1 cellular context compared by ENCODE assay signal in the genomic region with DNA sequence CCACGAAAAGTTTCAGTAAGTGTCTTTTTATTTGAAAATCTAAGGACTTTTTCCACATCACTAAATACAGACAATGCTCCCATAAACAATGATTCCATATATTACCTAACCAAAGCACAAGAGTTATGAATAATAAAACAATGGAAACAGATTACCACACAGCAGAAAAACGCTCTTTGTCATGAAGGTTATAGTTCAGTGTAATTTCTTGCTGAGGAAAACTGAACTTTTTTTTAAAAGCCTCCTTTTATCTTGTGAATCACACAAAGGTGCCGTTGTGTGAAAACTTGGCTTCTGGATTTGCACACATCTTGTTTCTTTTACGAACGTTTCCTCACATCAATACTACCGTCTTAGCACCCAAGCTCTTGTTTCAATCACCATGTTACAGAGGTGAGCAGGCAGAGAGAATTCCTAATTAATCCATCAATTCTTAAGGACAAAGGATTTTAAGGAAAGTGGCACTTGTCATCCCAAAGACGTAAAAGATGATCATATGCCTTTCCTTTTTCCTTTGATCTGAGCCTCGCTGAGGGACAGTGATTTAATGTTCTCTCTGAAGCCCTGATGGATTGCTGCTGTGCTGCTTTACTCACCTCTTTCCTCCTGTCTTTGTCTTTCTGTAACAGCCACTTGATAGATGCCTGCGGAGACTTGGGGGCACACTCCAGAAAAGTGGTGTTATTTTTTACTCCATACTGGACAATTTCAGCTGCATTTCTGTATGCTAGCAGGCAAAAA.
TF ChIP-seq lines count a peak whose summit lies in the region.

No MANE protein-coding gene starts in this region.

TF ChIP-seq in HEK293, 187 proteins besides CTCF, POLR2A, EP300 and RAD21 (continued from another document):
- TF ChIP-seq, protein P1, sequence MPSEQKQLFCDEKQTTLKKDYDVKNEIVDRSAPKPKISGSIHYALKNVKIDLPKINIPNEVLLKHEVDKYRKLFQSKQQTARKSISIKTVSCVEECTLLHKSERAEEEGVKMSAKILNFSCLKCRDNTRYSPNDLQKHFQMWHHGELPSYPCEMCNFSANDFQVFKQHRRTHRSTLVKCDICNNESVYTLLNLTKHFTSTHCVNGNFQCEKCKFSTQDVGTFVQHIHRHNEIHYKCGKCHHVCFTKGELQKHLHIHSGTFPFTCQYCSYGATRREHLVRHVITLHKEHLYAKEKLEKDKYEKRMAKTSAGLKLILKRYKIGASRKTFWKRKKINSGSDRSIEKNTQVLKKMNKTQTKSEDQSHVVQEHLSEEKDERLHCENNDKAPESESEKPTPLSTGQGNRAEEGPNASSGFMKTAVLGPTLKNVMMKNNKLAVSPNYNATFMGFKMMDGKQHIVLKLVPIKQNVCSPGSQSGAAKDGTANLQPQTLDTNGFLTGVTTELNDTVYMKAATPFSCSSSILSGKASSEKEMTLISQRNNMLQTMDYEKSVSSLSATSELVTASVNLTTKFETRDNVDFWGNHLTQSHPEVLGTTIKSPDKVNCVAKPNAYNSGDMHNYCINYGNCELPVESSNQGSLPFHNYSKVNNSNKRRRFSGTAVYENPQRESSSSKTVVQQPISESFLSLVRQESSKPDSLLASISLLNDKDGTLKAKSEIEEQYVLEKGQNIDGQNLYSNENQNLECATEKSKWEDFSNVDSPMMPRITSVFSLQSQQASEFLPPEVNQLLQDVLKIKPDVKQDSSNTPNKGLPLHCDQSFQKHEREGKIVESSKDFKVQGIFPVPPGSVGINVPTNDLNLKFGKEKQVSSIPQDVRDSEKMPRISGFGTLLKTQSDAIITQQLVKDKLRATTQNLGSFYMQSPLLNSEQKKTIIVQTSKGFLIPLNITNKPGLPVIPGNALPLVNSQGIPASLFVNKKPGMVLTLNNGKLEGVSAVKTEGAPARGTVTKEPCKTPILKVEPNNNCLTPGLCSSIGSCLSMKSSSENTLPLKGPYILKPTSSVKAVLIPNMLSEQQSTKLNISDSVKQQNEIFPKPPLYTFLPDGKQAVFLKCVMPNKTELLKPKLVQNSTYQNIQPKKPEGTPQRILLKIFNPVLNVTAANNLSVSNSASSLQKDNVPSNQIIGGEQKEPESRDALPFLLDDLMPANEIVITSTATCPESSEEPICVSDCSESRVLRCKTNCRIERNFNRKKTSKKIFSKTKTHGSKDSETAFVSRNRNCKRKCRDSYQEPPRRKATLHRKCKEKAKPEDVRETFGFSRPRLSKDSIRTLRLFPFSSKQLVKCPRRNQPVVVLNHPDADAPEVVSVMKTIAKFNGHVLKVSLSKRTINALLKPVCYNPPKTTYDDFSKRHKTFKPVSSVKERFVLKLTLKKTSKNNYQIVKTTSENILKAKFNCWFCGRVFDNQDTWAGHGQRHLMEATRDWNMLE (tag by site-specific recombination; conservative IDR thresholded peaks at IDR 0.05; ENCODE audit: low read depth) = no peak
- TF ChIP-seq IKZF3 (tag by site-specific recombination; IDR thresholded peaks at IDR 0.05) (peak; percentile 24; the same call in 1 of the 2 replicates), ZNF121 (tag by site-specific recombination; IDR thresholded peaks at IDR 0.05) (no peak), ZNF677 (tag by site-specific recombination; IDR thresholded peaks at IDR 0.05) (no peak), GLI2 (tag by site-specific recombination; IDR thresholded peaks at IDR 0.05; ENCODE audit: borderline replicate concordance, low read depth) (no peak), ZNF394 (tag by site-specific recombination; IDR thresholded peaks at IDR 0.05; ENCODE audit: borderline replicate concordance) (no peak), ZSCAN30 (tag by site-specific recombination; IDR thresholded peaks at IDR 0.05) (no peak), ZNF423 (tag by site-specific recombination; IDR thresholded peaks at IDR 0.05) (no peak), ZBTB17 (tag by site-specific recombination; IDR thresholded peaks at IDR 0.05) (peak; percentile 42; the same call in 1 of the 2 replicates), HOXC10 (CRISPR knock-in tag; IDR thresholded peaks at IDR 0.05) (no peak), REPIN1 (tag by site-specific recombination; IDR thresholded peaks at IDR 0.05; ENCODE audit: low read depth) (no peak), ZFP37 (tag by site-specific recombination; IDR thresholded peaks at IDR 0.05) (no peak), ZNF211 (tag by site-specific recombination; IDR thresholded peaks at IDR 0.05; ENCODE audit: low read depth) (no peak), ZNF404 (tag by site-specific recombination; IDR thresholded peaks at IDR 0.05) (no peak), ZNF529 (tag by site-specific recombination; IDR thresholded peaks at IDR 0.05; ENCODE audit: insufficient replicate concordance) (no peak), ZBTB21 (tag by site-specific recombination; IDR thresholded peaks at IDR 0.05) (no peak), SP7 (tag by site-specific recombination; IDR thresholded peaks at IDR 0.05) (peak; percentile 77), TCF7L2 (IDR thresholded peaks at IDR 0.05; ENCODE audit: borderline replicate concordance, low read depth, low read length) (peak; percentile 91), ZNF530 (tag by site-specific recombination; IDR thresholded peaks at IDR 0.05; ENCODE audit: low read depth) (no peak), ZFHX2 (tag by site-specific recombination; conservative IDR thresholded peaks at IDR 0.05) (no peak)
- TF ChIP-seq, protein P2, sequence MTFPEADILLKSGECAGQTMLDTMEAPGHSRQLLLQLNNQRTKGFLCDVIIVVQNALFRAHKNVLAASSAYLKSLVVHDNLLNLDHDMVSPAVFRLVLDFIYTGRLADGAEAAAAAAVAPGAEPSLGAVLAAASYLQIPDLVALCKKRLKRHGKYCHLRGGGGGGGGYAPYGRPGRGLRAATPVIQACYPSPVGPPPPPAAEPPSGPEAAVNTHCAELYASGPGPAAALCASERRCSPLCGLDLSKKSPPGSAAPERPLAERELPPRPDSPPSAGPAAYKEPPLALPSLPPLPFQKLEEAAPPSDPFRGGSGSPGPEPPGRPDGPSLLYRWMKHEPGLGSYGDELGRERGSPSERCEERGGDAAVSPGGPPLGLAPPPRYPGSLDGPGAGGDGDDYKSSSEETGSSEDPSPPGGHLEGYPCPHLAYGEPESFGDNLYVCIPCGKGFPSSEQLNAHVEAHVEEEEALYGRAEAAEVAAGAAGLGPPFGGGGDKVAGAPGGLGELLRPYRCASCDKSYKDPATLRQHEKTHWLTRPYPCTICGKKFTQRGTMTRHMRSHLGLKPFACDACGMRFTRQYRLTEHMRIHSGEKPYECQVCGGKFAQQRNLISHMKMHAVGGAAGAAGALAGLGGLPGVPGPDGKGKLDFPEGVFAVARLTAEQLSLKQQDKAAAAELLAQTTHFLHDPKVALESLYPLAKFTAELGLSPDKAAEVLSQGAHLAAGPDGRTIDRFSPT (tag by site-specific recombination; IDR thresholded peaks at IDR 0.05) = 0 out of 2 replicates have a peak, but pooled peaks have one; percentile 18
- TF ChIP-seq, protein P3, sequence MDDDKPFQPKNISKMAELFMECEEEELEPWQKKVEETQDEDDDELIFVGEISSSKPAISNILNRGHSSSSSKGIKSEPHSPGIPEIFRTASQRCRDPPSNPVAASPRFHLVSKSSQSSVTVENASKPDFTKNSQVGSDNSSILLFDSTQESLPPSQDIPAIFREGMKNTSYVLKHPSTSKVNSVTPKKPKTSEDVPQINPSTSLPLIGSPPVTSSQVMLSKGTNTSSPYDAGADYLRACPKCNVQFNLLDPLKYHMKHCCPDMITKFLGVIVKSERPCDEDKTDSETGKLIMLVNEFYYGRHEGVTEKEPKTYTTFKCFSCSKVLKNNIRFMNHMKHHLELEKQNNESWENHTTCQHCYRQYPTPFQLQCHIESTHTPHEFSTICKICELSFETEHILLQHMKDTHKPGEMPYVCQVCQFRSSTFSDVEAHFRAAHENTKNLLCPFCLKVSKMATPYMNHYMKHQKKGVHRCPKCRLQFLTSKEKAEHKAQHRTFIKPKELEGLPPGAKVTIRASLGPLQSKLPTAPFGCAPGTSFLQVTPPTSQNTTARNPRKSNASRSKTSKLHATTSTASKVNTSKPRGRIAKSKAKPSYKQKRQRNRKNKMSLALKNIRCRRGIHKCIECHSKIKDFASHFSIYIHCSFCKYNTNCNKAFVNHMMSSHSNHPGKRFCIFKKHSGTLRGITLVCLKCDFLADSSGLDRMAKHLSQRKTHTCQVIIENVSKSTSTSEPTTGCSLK (tag by site-specific recombination; IDR thresholded peaks at IDR 0.05) = no peak
- TF ChIP-seq, protein P4, sequence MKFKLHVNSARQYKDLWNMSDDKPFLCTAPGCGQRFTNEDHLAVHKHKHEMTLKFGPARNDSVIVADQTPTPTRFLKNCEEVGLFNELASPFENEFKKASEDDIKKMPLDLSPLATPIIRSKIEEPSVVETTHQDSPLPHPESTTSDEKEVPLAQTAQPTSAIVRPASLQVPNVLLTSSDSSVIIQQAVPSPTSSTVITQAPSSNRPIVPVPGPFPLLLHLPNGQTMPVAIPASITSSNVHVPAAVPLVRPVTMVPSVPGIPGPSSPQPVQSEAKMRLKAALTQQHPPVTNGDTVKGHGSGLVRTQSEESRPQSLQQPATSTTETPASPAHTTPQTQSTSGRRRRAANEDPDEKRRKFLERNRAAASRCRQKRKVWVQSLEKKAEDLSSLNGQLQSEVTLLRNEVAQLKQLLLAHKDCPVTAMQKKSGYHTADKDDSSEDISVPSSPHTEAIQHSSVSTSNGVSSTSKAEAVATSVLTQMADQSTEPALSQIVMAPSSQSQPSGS (tag by site-specific recombination; IDR thresholded peaks at IDR 0.05; ENCODE audit: low read depth) = 0 out of 2 replicates have a peak, but pooled peaks have one; percentile 13
